ENCODE assay signal across 1 cellular context in the genomic region with DNA sequence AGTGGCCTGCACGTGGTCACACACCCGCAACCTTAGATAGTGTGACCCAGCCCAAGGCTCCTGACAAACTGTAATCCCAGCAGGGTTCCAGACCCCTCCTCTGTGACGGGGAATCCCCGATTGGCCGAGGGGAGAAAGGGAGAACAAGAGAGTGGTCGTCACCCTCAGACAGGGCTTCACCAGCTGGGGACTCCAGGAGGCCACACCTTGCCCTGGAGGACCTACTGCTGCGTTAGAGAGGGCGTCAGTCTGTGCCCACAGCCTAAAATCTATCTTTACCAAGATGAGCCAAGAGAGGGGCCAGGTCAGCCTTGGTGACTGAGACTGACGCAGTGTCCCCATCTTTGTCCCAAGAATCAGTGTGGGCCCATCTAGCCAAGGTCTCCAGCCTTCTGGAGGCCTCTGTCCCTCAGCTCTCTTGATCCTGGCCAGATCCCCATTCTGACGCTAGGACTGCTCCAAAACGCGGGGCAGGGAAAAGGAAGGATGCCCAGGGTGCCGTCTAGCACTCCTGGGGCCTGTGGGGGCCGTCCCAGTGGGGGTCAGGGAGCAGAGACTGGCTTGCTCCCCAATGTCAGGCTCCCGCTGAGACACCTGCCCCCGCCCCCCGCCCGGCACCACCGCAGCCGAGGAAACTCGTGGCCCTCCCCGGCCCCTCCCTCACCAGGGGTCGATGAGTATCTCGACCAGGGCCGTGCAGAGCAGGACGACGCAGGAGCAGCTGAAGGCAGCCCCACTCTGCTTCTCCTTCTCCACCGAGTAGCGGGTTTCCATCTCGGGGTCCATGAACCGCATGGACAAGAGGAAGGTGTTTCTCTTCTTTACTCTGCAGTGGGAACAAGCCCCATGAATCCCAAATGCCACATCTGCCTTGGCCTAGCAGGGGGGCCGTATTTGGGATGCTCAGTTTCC.
TF ChIP-seq lines count a peak whose summit lies in the region.

No MANE protein-coding gene starts in this region.

TF ChIP-seq in WTC11, 78 proteins besides CTCF, POLR2A, EP300 and RAD21:
- no peak for TF ChIP-seq FOXP4 (CRISPR knock-in tag; IDR thresholded peaks at IDR 0.05)
